Comparison of ENCODE assay signal across 15 cellular contexts in genomic region chr5:42677156-42677842, GRCh38.
DNase-seq lines count a peak whose midpoint lies in the region; ATAC-seq and TF ChIP-seq lines count a peak whose summit lies in the region.
"Had no signal": no experiment of that assay in that cellular context is flagged by ENCODE, and none has a peak within 500 bp of the region (broad histone marks: within the 10 kb centered on the region; RNA-seq: fewer than 3 reads in every experiment).

No MANE protein-coding gene starts in this region.

- intact Hi-C loops in left lung (cut with DNase I) = no loop called here
- intact Hi-C loops in sciatic nerve (cut with DNase I) = no loop called here

- no peaks in the 10 kb centered on the region for H3K4me1 ChIP-seq in left lung
- H3K4me1 ChIP-seq: A549, BE2C, Caco-2 had no signal

- no peaks in the 10 kb centered on the region for H3K27me3 Mint-ChIP-seq in activated T-cell treated with anti-CD3 and anti-CD28 coated beads, Interleukin-2, amount 50 U/mL, for 4 hours (ENCODE audit: low read depth)
- H3K27me3 Mint-ChIP-seq: CD8-positive, alpha-beta memory T cell had no signal

- peaks cover 0 to 22% of the 10 kb centered on the region in 2 donors for H3K9me3 ChIP-seq in left lung
- H3K9me3 ChIP-seq: A549, BE2C, Caco-2 had no signal

- H3K36me3 Mint-ChIP-seq in activated T-cell treated with anti-CD3 and anti-CD28 coated beads, Interleukin-2, amount 50 U/mL, for 4 hours (ENCODE audit: insufficient read depth) = no peaks in the 10 kb centered on the region
- H3K36me3 Mint-ChIP-seq: CD8-positive, alpha-beta memory T cell had no signal

- peaks cover 2% of the 10 kb centered on the region for H3K9me3 Mint-ChIP-seq in activated T-cell treated with anti-CD3 and anti-CD28 coated beads, Interleukin-2, amount 50 U/mL, for 4 hours

- ATAC-seq in left lung (peak; percentile 85), sciatic nerve (peak; percentile 59), HG03342 (IDR thresholded peaks at IDR 0.05; ENCODE audit: unreplicated experiment) (no peak)
- ATAC-seq in activated T-cell treated with anti-CD3 and anti-CD28 coated beads, Interleukin-2, amount 50 U/mL, for 4 hours = no peak
- ATAC-seq: A549, GM23338, HepG2 had no signal

- H3K4me3 ChIP-seq in LNCaP clone FGC (ENCODE audit: low read depth, low read length) = no peak overlapping the region
- H3K4me3 ChIP-seq in left lung = no peak overlapping the region
- H3K4me3 ChIP-seq: A549, GM23338 had no signal

- H3K27ac ChIP-seq in VCaP (peak overlapping the region; percentile 39), left lung (no peak overlapping the region)
- H3K27ac ChIP-seq: A549 had no signal

- DNase-seq in LNCaP clone FGC (ENCODE audit: low read depth) (peak; percentile 72), left lung (no peak), sciatic nerve (ENCODE audit: low spot score) (no peak), T-helper 9 cell (no peak)
- no peak for DNase-seq in activated T-cell treated with anti-CD3 and anti-CD28 coated beads, Interleukin-2, amount 50 U/mL, for 4 hours
- DNase-seq: BE2C; Caco-2; CD8-positive, alpha-beta memory T cell; DMS53; H9 had no signal

- H3K4me3 Mint-ChIP-seq in activated T-cell treated with anti-CD3 and anti-CD28 coated beads, Interleukin-2, amount 50 U/mL, for 4 hours = no peak overlapping the region
- H3K4me3 Mint-ChIP-seq: CD8-positive, alpha-beta memory T cell; GM23338; H9 had no signal

- H3K4me1 Mint-ChIP-seq in activated T-cell treated with anti-CD3 and anti-CD28 coated beads, Interleukin-2, amount 50 U/mL, for 4 hours (ENCODE audit: low read depth) = no peaks in the 10 kb centered on the region
- H3K4me1 Mint-ChIP-seq: CD8-positive, alpha-beta memory T cell; GM23338; H9 had no signal

- no peak for TF ChIP-seq CTCF in LNCaP clone FGC (IDR thresholded peaks at IDR 0.05; ENCODE audit: control insufficient read depth, extremely low read depth, insufficient read depth)
- no peak for TF ChIP-seq CTCF in VCaP (conservative IDR thresholded peaks at IDR 0.05)
- no peak for TF ChIP-seq CTCF in left lung (IDR thresholded peaks at IDR 0.05)

- no peaks in the 10 kb centered on the region for H3K27me3 ChIP-seq in left lung
- H3K27me3 ChIP-seq: BE2C had no signal

- H3K36me3 ChIP-seq in left lung = no peaks in the 10 kb centered on the region
- H3K36me3 ChIP-seq: BE2C had no signal

Comparison
In these comparisons a context has a peak if more than half of its experiments do, and no peak if none do; other contexts are left out.
1. ATAC-seq: peak in left lung (single experiment) and sciatic nerve (single experiment); none in HG03342 (single experiment) and activated T-cell treated with anti-CD3 and anti-CD28 coated beads, Interleukin-2, amount 50 U/mL, for 4 hours (0 of 2).